In genomic region chr1:15296602-15297321, GRCh38 we compare ENCODE assay signal across 1 cellular context.
TF ChIP-seq lines count a peak whose summit lies in the region.

No MANE protein-coding gene starts in this region.

TF ChIP-seq in WTC11, 78 proteins besides CTCF, POLR2A, EP300 and RAD21 (continued from another document):
- no peak for TF ChIP-seq ZNF425 (CRISPR knock-in tag; conservative IDR thresholded peaks at IDR 0.05)
- TF ChIP-seq NFE2L1 (CRISPR knock-in tag; IDR thresholded peaks at IDR 0.05), result no peak
- no peak for TF ChIP-seq RELA (CRISPR knock-in tag; IDR thresholded peaks at IDR 0.05; ENCODE audit: borderline replicate concordance)
- no peak for TF ChIP-seq ATF6 (CRISPR knock-in tag; IDR thresholded peaks at IDR 0.05)
- TF ChIP-seq E2F5 (CRISPR knock-in tag; IDR thresholded peaks at IDR 0.05), result no peak
- no peak for TF ChIP-seq NR3C1 (CRISPR knock-in tag; conservative IDR thresholded peaks at IDR 0.05; ENCODE audit: low read depth)
- TF ChIP-seq EMX1 (CRISPR knock-in tag; IDR thresholded peaks at IDR 0.05), result no peak
- TF ChIP-seq USF2 (CRISPR knock-in tag; IDR thresholded peaks at IDR 0.05), result no peak
